ENCODE assay signal across 8 cellular contexts in genomic region chr19:1104452-1105216, GRCh38. TPM values are rescaled to one million over a fixed set of nuclear protein-coding genes. Genes with fewer than 3 reads are reported as not detected.
DNase-seq lines count a peak whose midpoint lies in the region; ATAC-seq and TF ChIP-seq lines count a peak whose summit lies in the region.

No MANE protein-coding gene starts in this region.

- H3K4me1 ChIP-seq in BLaER1 (peaks cover 74% of the 10 kb centered on the region), thymus (ENCODE audit: control insufficient read depth, insufficient read depth, low read length) (peaks cover 19% of the 10 kb centered on the region)

- CTCF ChIA-PET in RWPE1 (lab: Yijun Ruan, JAX), result interaction anchor here (0.7 to 1.9 kb wide), 3 partner anchors 8 to 39 kb away, joined by 3 to 8 read pairs (median 3); no protein-coding TSS in a partner anchor
- CTCF ChIA-PET in activated naive CD4-positive, alpha-beta T cell treated with anti-CD3 and anti-CD28 coated beads, Interleukin-2, amount 10 ng/mL, durations not matched to agents 7 days and 5 days (lab: Charles Lee), result interaction anchor here (0.6 kb wide), 1 partner anchor 90 kb away, joined by 3 read pairs; no protein-coding TSS in a partner anchor

- TF ChIP-seq CTCF in HL-60 (IDR thresholded peaks at IDR 0.05; ENCODE audit: insufficient read depth, low read length), result no peak
- TF ChIP-seq CTCF in RWPE1 (conservative IDR thresholded peaks at IDR 0.05; ENCODE audit: low read depth), result no peak
- no peak for TF ChIP-seq CTCF in neural crest cell (conservative IDR thresholded peaks at IDR 0.05)

- no peaks in the 10 kb centered on the region for H3K9me3 ChIP-seq in BLaER1
- H3K9me3 ChIP-seq in thymus (ENCODE audit: control insufficient read depth), result no peaks in the 10 kb centered on the region

- DNase-seq in HL-60 (ENCODE audit: low read depth in 1 of 2, low spot score in 1 of 2), result peak in 1 of 2 experiments; percentile 59
- DNase-seq in RWPE1 (ENCODE audit: low spot score), result peak; percentile 64
- peak; percentile 81 for DNase-seq in activated naive CD4-positive, alpha-beta T cell treated with anti-CD3 and anti-CD28 coated beads, Interleukin-2, amount 10 ng/mL, durations not matched to agents 7 days and 5 days
- peak; percentile 51 for DNase-seq in foreskin melanocyte
- peak; percentile 64 for DNase-seq in neural crest cell (ENCODE audit: low read depth, low spot score)

- POLR2A ChIA-PET in RWPE1 (lab: Yijun Ruan, JAX; ENCODE audit: low non-redundant PET), result interaction anchor here (0.6 kb wide), 1 partner anchor 140 kb away, joined by 3 read pairs; no protein-coding TSS in a partner anchor

- H3K27me3 Mint-ChIP-seq in activated naive CD4-positive, alpha-beta T cell treated with anti-CD3 and anti-CD28 coated beads, Interleukin-2, amount 10 ng/mL, durations not matched to agents 7 days and 5 days, result no peaks in the 10 kb centered on the region
- H3K27me3 Mint-ChIP-seq in neural crest cell (ENCODE audit: low read depth), result no peaks in the 10 kb centered on the region

- H3K4me3 ChIP-seq in BLaER1 (peak overlapping the region; percentile 77), HL-60 (replicated peaks; ENCODE audit: insufficient read depth, low read length) (peak overlapping the region; percentile 72), thymus (ENCODE audit: low read length) (peak overlapping the region; percentile 87)

- H3K36me3 ChIP-seq in BLaER1, result peaks cover 33% of the 10 kb centered on the region
- peaks cover 36% of the 10 kb centered on the region for H3K36me3 ChIP-seq in thymus (ENCODE audit: control insufficient read depth, insufficient read depth)

- peak overlapping the region; percentile 90 for H3K4me2 ChIP-seq in BLaER1

- ATAC-seq in GM19324 (IDR thresholded peaks at IDR 0.05; ENCODE audit: low FRiP score, unreplicated experiment), result peak; percentile 35

- H3K9me3 Mint-ChIP-seq in activated naive CD4-positive, alpha-beta T cell treated with anti-CD3 and anti-CD28 coated beads, Interleukin-2, amount 10 ng/mL, durations not matched to agents 7 days and 5 days, result peaks cover 4% of the 10 kb centered on the region
- H3K9me3 Mint-ChIP-seq in neural crest cell, result no peaks in the 10 kb centered on the region

- peaks cover 10% of the 10 kb centered on the region for H3K36me3 Mint-ChIP-seq in activated naive CD4-positive, alpha-beta T cell treated with anti-CD3 and anti-CD28 coated beads, Interleukin-2, amount 10 ng/mL, durations not matched to agents 7 days and 5 days
- no peaks in the 10 kb centered on the region for H3K36me3 Mint-ChIP-seq in neural crest cell (ENCODE audit: low read depth)

- 2% methylated on average over 90 of the region's 92 CpGs for WGBS in thymus

- H3K4me1 Mint-ChIP-seq in activated naive CD4-positive, alpha-beta T cell treated with anti-CD3 and anti-CD28 coated beads, Interleukin-2, amount 10 ng/mL, durations not matched to agents 7 days and 5 days, result peaks cover 53% of the 10 kb centered on the region
- H3K4me1 Mint-ChIP-seq in neural crest cell, result peaks cover 14% of the 10 kb centered on the region

- peak overlapping the region; percentile 92 for H3K27ac ChIP-seq in BLaER1
- H3K27ac ChIP-seq in HL-60 (replicated peaks), result peak overlapping the region; percentile 77
- peak overlapping the region; percentile 100 for H3K27ac ChIP-seq in RWPE1
- H3K27ac ChIP-seq in thymus (ENCODE audit: low read depth), result peak overlapping the region; percentile 95

- peak overlapping the region; percentile 24 for H3K27ac Mint-ChIP-seq in activated naive CD4-positive, alpha-beta T cell treated with anti-CD3 and anti-CD28 coated beads, Interleukin-2, amount 10 ng/mL, durations not matched to agents 7 days and 5 days
- H3K27ac Mint-ChIP-seq in neural crest cell (ENCODE audit: unreplicated experiment), result peak overlapping the region; percentile 27

- H4K20me1 ChIP-seq in BLaER1, result peaks cover 46% of the 10 kb centered on the region

- peak overlapping the region; percentile 83 for H3K9ac ChIP-seq in BLaER1

- no peaks in the 10 kb centered on the region for H3K27me3 ChIP-seq in BLaER1
- no peaks in the 10 kb centered on the region for H3K27me3 ChIP-seq in HL-60 (ENCODE audit: insufficient read depth, poor library complexity, severe bottlenecking)
- H3K27me3 ChIP-seq in thymus (ENCODE audit: control insufficient read depth, insufficient read depth), result no peaks in the 10 kb centered on the region

- peak overlapping the region; percentile 73 for H3K4me3 Mint-ChIP-seq in activated naive CD4-positive, alpha-beta T cell treated with anti-CD3 and anti-CD28 coated beads, Interleukin-2, amount 10 ng/mL, durations not matched to agents 7 days and 5 days
- H3K4me3 Mint-ChIP-seq in neural crest cell, result peak overlapping the region; percentile 84

RNA-seq across cellular contexts. Expression of gene GPX4, which starts 0.8 kb away (rescaled TPM):
- total RNA-seq in neural crest cell, result 300 and 313 TPM in 2 replicates
- 546 TPM for polyA plus RNA-seq in thymus

RNA-seq across cellular contexts. Expression of gene POLR2E, which starts 9.5 kb away (rescaled TPM):
- 256 and 257 TPM in 2 replicates for total RNA-seq in neural crest cell
- polyA plus RNA-seq in thymus, result 84.0 TPM

RNA-seq across cellular contexts. Expression of gene ARHGAP45, which starts 37.7 kb away (rescaled TPM):
- 1.6 and 1.7 TPM in 2 replicates for total RNA-seq in neural crest cell
- 295 TPM for polyA plus RNA-seq in thymus
